10 cellular contexts compared by ENCODE assay signal in genomic region chr16:68732068-68732680, GRCh38. TPM values are rescaled to one million over a fixed set of nuclear protein-coding genes. Genes with fewer than 3 reads are reported as not detected.
DNase-seq lines count a peak whose midpoint lies in the region; ATAC-seq, FAIRE-seq and TF ChIP-seq lines count a peak whose summit lies in the region.
"Had no signal": no experiment of that assay in that cellular context is flagged by ENCODE, and none has a peak within 500 bp of the region (broad histone marks: within the 10 kb centered on the region; RNA-seq: fewer than 3 reads in every experiment).

No MANE protein-coding gene starts in this region.

- no TSS peak for BruUV-seq in GM12878 (replicated peaks; lab: Mats Ljungman, UMichigan)

- FAIRE-seq in GM12878 (lab: Jason Lieb, UNC), result no peak

- no peak for TF ChIP-seq EP300 in GM12878 (IDR thresholded peaks at IDR 0.05; ENCODE audit: borderline replicate concordance in 1 of 2, control insufficient read depth in 1 of 2, low read depth in 2 of 2, low read length in 2 of 2)

- H3K36me3 ChIP-seq in GM12878 (ENCODE audit: control insufficient read depth in 2 of 2, insufficient read depth in 2 of 2, low read length in 1 of 2), result no peaks in the 10 kb centered on the region
- no peaks in the 10 kb centered on the region for H3K36me3 ChIP-seq in mucosa of rectum (ENCODE audit: control insufficient read depth in 2 of 2, insufficient read depth in 2 of 2, low read length in 2 of 2)
- H3K36me3 ChIP-seq in heart right ventricle, result no peaks in the 10 kb centered on the region

- H3K9ac ChIP-seq in GM12878 (ENCODE audit: control insufficient read depth, insufficient read depth, low read length), result no peak overlapping the region
- H3K9ac ChIP-seq in mucosa of rectum (ENCODE audit: low read depth in 1 of 2, low read length in 2 of 2), result peak overlapping the region; percentile 41 to 62

- no peaks in the 10 kb centered on the region; a peak in 1 of 4 replicates for H3K27me3 ChIP-seq in GM12878 (replicated peaks in 1 of 2; ENCODE audit: control insufficient read depth in 2 of 2, insufficient read depth in 2 of 2, low read length in 1 of 2)
- H3K27me3 ChIP-seq in mucosa of rectum (ENCODE audit: control insufficient read depth in 2 of 2, insufficient read depth in 2 of 2, low read length in 2 of 2), result peaks cover 0 to 2% of the 10 kb centered on the region in 2 donors
- peaks cover 14 to 83% (median 54%) of the 10 kb centered on the region in 7 donors for H3K27me3 ChIP-seq in heart right ventricle

- no peak for TF ChIP-seq RAD21 in GM12878 (IDR thresholded peaks at IDR 0.05; ENCODE audit: insufficient read depth, low read depth, low read length)

- no peak overlapping the region for H3K4me3 ChIP-seq in GM12878
- H3K4me3 ChIP-seq in mucosa of rectum (ENCODE audit: low read length in 2 of 2), result peak overlapping the region in 1 of 2 donors; percentile 37
- H3K4me3 ChIP-seq in coronary artery, result no peak overlapping the region
- H3K4me3 ChIP-seq in heart right ventricle, result no peak overlapping the region

- no peaks in the 10 kb centered on the region for H4K20me1 ChIP-seq in GM12878 (ENCODE audit: control insufficient read depth, insufficient read depth)

- no peak for TF ChIP-seq POLR2A in GM12878 (IDR thresholded peaks at IDR 0.05; ENCODE audit: low read depth, low read length)

- RAD21 ChIA-PET in GM12878 (lab: Charles Lee; ENCODE audit: unreplicated experiment), result interaction anchor here (0.6 kb wide), 1 partner anchor 67 kb away, joined by 4 read pairs; no protein-coding TSS in a partner anchor

- DNase-seq in DMS53 treated with DMSO at 0.1 percent for 48 hours (lab: John Stamatoyannopoulos, UW; ENCODE audit: unreplicated experiment) (peak; percentile 58), NCI-H1105 treated with DMSO at 0.1 percent for 48 hours (lab: John Stamatoyannopoulos, UW) (peak; percentile 21), GM12878 (ENCODE audit: low read depth, low spot score) (no peak), coronary artery (ENCODE audit: low spot score) (no peak), heart right ventricle (no peak)
- DNase-seq: naive B cell, NCI-H187 had no signal

- POLR2A ChIA-PET in GM12878 (lab: Charles Lee), result no interaction called here

- 76% methylated on average over 8 of the region's 8 CpGs for WGBS in GM12878 (ENCODE audit: insufficient coverage, insufficient replicate concordance, low lambda C conversion rate, missing lambda C conversion rate)
- 21 to 25% methylated on average over 8 of the region's 8 CpGs for WGBS in heart right ventricle, 2 donors

- no peak for TF ChIP-seq CTCF in GM12878 (IDR thresholded peaks at IDR 0.05 in 2 of 3, conservative IDR thresholded peaks at IDR 0.05 in 1 of 3; ENCODE audit: control insufficient read depth in 2 of 3, extremely low read depth in 1 of 3, insufficient read depth in 1 of 3, low read depth in 3 of 3, low read length in 3 of 3)
- no peak for TF ChIP-seq CTCF in coronary artery (IDR thresholded peaks at IDR 0.05)
- no peak for TF ChIP-seq CTCF in heart right ventricle (IDR thresholded peaks at IDR 0.05)

- H3K9me3 ChIP-seq in GM12878 (replicated peaks; ENCODE audit: control insufficient read depth, insufficient read depth, low read length), result no peaks in the 10 kb centered on the region; the same call in 2 of the 3 replicates
- H3K9me3 ChIP-seq in mucosa of rectum (ENCODE audit: control insufficient read depth in 2 of 2, low read length in 2 of 2), result no peaks in the 10 kb centered on the region
- no peaks in the 10 kb centered on the region for H3K9me3 ChIP-seq in heart right ventricle

- H3K79me2 ChIP-seq in GM12878 (ENCODE audit: control insufficient read depth, insufficient read depth, low read length), result no peaks in the 10 kb centered on the region

- ATAC-seq in GM12878, result peak; percentile 22
- no peak for ATAC-seq in HG03025 (IDR thresholded peaks at IDR 0.05; ENCODE audit: low FRiP score, unreplicated experiment)
- no peak for ATAC-seq in heart right ventricle
- no peak for ATAC-seq in GM19455 (IDR thresholded peaks at IDR 0.05; ENCODE audit: unreplicated experiment)

- H3K27ac ChIP-seq in GM12878 (ENCODE audit: control insufficient read depth, insufficient read depth) (no peak overlapping the region), mucosa of rectum (ENCODE audit: low read depth in 2 of 2, low read length in 2 of 2) (peak overlapping the region; percentile 92 to 95), coronary artery (no peak overlapping the region), heart right ventricle (no peak overlapping the region)

- in situ Hi-C loops in GM12878 (cut with MboI), result no loop called here

- H3K4me2 ChIP-seq in GM12878 (ENCODE audit: control insufficient read depth, insufficient read depth), result no peak overlapping the region

- intact Hi-C loops in GM12878 (cut with micrococcal nuclease; ENCODE audit: unreplicated experiment), result no loop called here
- intact Hi-C loops in heart right ventricle (cut with DNase I), result no loop called here

- SMC1A ChIA-PET in GM12878 (lab: Charles Lee; ENCODE audit: uncharacterized antibody, unreplicated experiment), result interaction anchor here (0.9 kb wide), 1 partner anchor 21 kb away, joined by 3 read pairs; no protein-coding TSS in a partner anchor

- CTCF ChIA-PET in GM12878 (lab: Yijun Ruan, JAX), result no interaction called here

- H3K4me1 ChIP-seq in GM12878 (ENCODE audit: control insufficient read depth, insufficient read depth, low read length) (no peaks in the 10 kb centered on the region), mucosa of rectum (ENCODE audit: control insufficient read depth in 2 of 2, insufficient read depth in 2 of 2, low read length in 2 of 2) (peaks cover 7 to 17% of the 10 kb centered on the region in 2 donors), heart right ventricle (peaks cover 0 to 4% (median 3%) of the 10 kb centered on the region in 9 donors)

- no peak overlapping the region for H2AFZ ChIP-seq in GM12878 (ENCODE audit: control insufficient read depth, low read depth, low read length)

TF ChIP-seq in GM12878, 131 proteins besides CTCF, POLR2A, EP300 and RAD21 (continues in another document):
- TF ChIP-seq MTA2 (IDR thresholded peaks at IDR 0.05; ENCODE audit: low read depth) (no peak), KAT2A (conservative IDR thresholded peaks at IDR 0.05; ENCODE audit: control insufficient read depth, low read depth, low read length) (no peak), CHD2 (IDR thresholded peaks at IDR 0.05; ENCODE audit: borderline replicate concordance, low read depth, low read length) (no peak), YBX1 (IDR thresholded peaks at IDR 0.05) (no peak), CHD1 (IDR thresholded peaks at IDR 0.05; ENCODE audit: low read depth, low read length) (no peak), SMC3 (IDR thresholded peaks at IDR 0.05; ENCODE audit: borderline replicate concordance, low read length) (no peak), MYB (IDR thresholded peaks at IDR 0.05; ENCODE audit: borderline replicate concordance, low read depth, low read length) (no peak), NKRF (conservative IDR thresholded peaks at IDR 0.05) (no peak), HDAC2 (IDR thresholded peaks at IDR 0.05) (no peak), TCF3 (IDR thresholded peaks at IDR 0.05; ENCODE audit: borderline replicate concordance, insufficient read depth, low read depth, low read length) (no peak), BACH1 (IDR thresholded peaks at IDR 0.05; ENCODE audit: borderline replicate concordance) (no peak), NBN (IDR thresholded peaks at IDR 0.05) (no peak), MEF2B (IDR thresholded peaks at IDR 0.05; ENCODE audit: partially characterized antibody, poor library complexity, severe bottlenecking) (no peak)

RNA-seq across cellular contexts. Expression of gene CDH1, which starts 4.9 kb away (rescaled TPM):
- total RNA-seq in GM12878 (2013; cell fraction: nucleolus; rRNA removed), result 15.2 and 16.3 TPM in 2 replicates
- 17.8 and 18.4 TPM in 2 replicates for total RNA-seq in GM12878 (2014; rRNA removed)
- 19.6 and 22.2 TPM in 2 replicates for total RNA-seq in GM12878 (2014; rRNA removed; fragmentation: Illumina TruSeq; extraction: Trizol)
- 30.6 and 42.7 TPM in 2 replicates for total RNA-seq in GM12878 (2021)
- 1.6 TPM for polyA plus RNA-seq in GM12878 (2011; ENCODE audit: low read depth)
- 1.2 and 2.2 TPM in 2 replicates for polyA plus RNA-seq in GM12878 (2011; rRNA removed)
- polyA plus RNA-seq in GM12878 (2011; cell fraction: cytosol; rRNA removed), result 1.1 and 1.9 TPM in 2 replicates
- 0.82 and 2.1 TPM in 2 replicates for polyA plus RNA-seq in GM12878 (2011; cell fraction: nucleus; rRNA removed)
- polyA plus RNA-seq in GM12878 (2012), result 3.8 and 4.0 TPM in 2 replicates
- polyA plus RNA-seq in GM12878 (2014; fragmentation: Illumina TruSeq; extraction: Trizol), result 25.9 and 30.8 TPM in 2 replicates
- 10 to 100 TPM in 1 of 2 experiments, 1 to 10 TPM in 1; 6.7 to 10.9 TPM for polyA plus RNA-seq in GM12878 (2014; fragmentation: Nextera tagmentation; extraction: Ambion mirVana)
- 24.4 and 28.8 TPM in 2 replicates for polyA plus RNA-seq in GM12878 (2014; rRNA removed)
- polyA plus RNA-seq in GM12878 (2016; fragmentation: Nextera tagmentation; extraction: Ambion mirVana), result 10 to 100 TPM; 13.8 to 17.0 TPM
- polyA minus RNA-seq in GM12878 (2011; rRNA and poly(A)+ RNA removed), result 2.9 and 10.7 TPM in 2 replicates
- polyA minus RNA-seq in GM12878 (2011; cell fraction: cytosol; rRNA and poly(A)+ RNA removed), result 3.1 and 3.3 TPM in 2 replicates
- 0.24 and 1.6 TPM in 2 replicates for polyA minus RNA-seq in GM12878 (2011; cell fraction: nucleus; rRNA and poly(A)+ RNA removed)
- total RNA-seq in heart right ventricle, result under 1 TPM in 4 of 10 donors, not detected in 6; 0.28 to 0.82 (median 0.42) TPM
- polyA plus RNA-seq in heart right ventricle, result under 1 TPM in 1 of 2 donors, not detected in 1; 0.01 TPM

Comparison
In these comparisons a context has a peak if more than half of its experiments do, and no peak if none do; other contexts are left out.
1. DNase-seq: peak in DMS53 treated with DMSO at 0.1 percent for 48 hours (single experiment) and NCI-H1105 treated with DMSO at 0.1 percent for 48 hours (single experiment); none in GM12878 (single experiment), coronary artery (single experiment) and heart right ventricle (0 of 2).
2. H3K27ac ChIP-seq: peak in mucosa of rectum (2 of 2); none in GM12878 (single experiment), coronary artery (0 of 2) and heart right ventricle (0 of 10).
3. RNA of gene CDH1, which starts 4.9 kb away (total RNA-seq): 15.2 to 42.7 TPM in GM12878; 0.28 to 0.82 TPM in heart right ventricle; every median in the first group is over 4 times any median in the second.